Comparison of ENCODE assay signal across 8 cellular contexts in the genomic region with DNA sequence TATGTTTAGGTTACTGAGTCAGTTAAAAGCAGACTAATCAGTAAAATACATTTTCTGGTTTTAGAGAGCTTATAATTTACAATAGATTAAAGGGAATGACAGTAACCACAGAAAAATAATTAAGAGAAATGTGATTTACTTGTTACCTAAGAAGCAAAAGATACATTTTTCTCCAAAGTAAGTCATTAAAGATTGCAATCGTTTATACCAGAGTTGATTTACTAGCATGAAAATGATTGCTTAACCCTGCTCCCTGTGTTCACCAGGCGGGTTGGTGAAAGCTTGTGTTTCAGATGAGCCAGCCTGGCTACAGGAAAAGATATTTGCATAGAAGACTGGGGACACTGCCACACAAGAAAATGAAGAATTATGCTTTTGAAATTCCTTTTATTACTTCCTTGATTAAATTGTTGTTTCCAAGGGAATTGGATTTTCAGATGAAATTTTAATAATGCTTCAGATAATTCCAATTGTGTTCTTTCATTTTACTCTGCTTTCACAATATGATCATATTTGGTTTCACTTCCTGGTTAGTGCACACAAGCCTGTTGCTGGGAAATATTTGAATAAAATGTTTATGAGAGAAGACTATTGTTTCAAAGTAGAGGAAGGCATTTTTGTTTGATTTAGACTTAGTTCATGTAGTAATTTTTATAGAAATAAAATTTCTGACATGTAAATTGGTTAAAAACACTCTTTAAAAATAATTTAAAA. TPM values are rescaled to one million over a fixed set of nuclear protein-coding genes. Genes with fewer than 3 reads are reported as not detected.
DNase-seq lines count a peak whose midpoint lies in the region; ATAC-seq and TF ChIP-seq lines count a peak whose summit lies in the region.

No MANE protein-coding gene starts in this region.

- no peaks in the 10 kb centered on the region for H3K9me3 Mint-ChIP-seq in activated naive CD4-positive, alpha-beta T cell treated with anti-CD3 and anti-CD28 coated beads for 36 hours
- H3K9me3 Mint-ChIP-seq in brain: peaks cover 0 to 3% (median 0%) of the 10 kb centered on the region in 5 experiments

- H3K4me1 Mint-ChIP-seq in activated naive CD4-positive, alpha-beta T cell treated with anti-CD3 and anti-CD28 coated beads for 36 hours (ENCODE audit: low read depth): peaks cover 80% of the 10 kb centered on the region
- H3K4me1 Mint-ChIP-seq in brain: peaks cover 47% of the 10 kb centered on the region

- CTCF ChIA-PET in activated naive CD4-positive, alpha-beta T cell treated with anti-CD3 and anti-CD28 coated beads for 36 hours (lab: Charles Lee): interaction anchor here (1.0 kb wide), 1 partner anchor 211 kb away, joined by 3 read pairs; no protein-coding TSS in a partner anchor

- peak; percentile 45 for DNase-seq in activated naive CD4-positive, alpha-beta T cell treated with anti-CD3 and anti-CD28 coated beads for 36 hours
- DNase-seq in activated naive CD4-positive, alpha-beta T cell treated with Interleukin-2 at 50 U/mL for 16 hours: no peak
- DNase-seq in NCI-H2107 (lab: John Stamatoyannopoulos, UW): peak; percentile 75
- peak; percentile 54 for DNase-seq in myocyte (ENCODE audit: low read depth)
- DNase-seq in amygdala (lab: John Stamatoyannopoulos, UW): no peak
- no peak for DNase-seq in A172 (ENCODE audit: low spot score)

- no peak for TF ChIP-seq CTCF in brain (conservative IDR thresholded peaks at IDR 0.05)

- H3K36me3 Mint-ChIP-seq in activated naive CD4-positive, alpha-beta T cell treated with anti-CD3 and anti-CD28 coated beads for 36 hours (ENCODE audit: low read depth): peaks cover 43% of the 10 kb centered on the region
- peaks cover 20% of the 10 kb centered on the region for H3K36me3 Mint-ChIP-seq in brain

- peak overlapping the region; percentile 23 for H3K4me3 Mint-ChIP-seq in activated naive CD4-positive, alpha-beta T cell treated with anti-CD3 and anti-CD28 coated beads for 36 hours
- peak overlapping the region in 1 of 5 experiments; percentile 39 for H3K4me3 Mint-ChIP-seq in brain

- H3K27ac Mint-ChIP-seq in activated naive CD4-positive, alpha-beta T cell treated with anti-CD3 and anti-CD28 coated beads for 36 hours: peak overlapping the region; percentile 33
- H3K27ac Mint-ChIP-seq in brain: peak overlapping the region in 3 of 5 experiments; percentile 8 to 45 (median 39)

- ATAC-seq in HG02870 (IDR thresholded peaks at IDR 0.05; ENCODE audit: unreplicated experiment): peak; percentile 71

- no peaks in the 10 kb centered on the region for H3K27me3 Mint-ChIP-seq in activated naive CD4-positive, alpha-beta T cell treated with anti-CD3 and anti-CD28 coated beads for 36 hours (ENCODE audit: low read depth)
- H3K27me3 Mint-ChIP-seq in brain: no peaks in the 10 kb centered on the region

- intact Hi-C loops in activated naive CD4-positive, alpha-beta T cell treated with anti-CD3 and anti-CD28 coated beads for 36 hours (cut with micrococcal nuclease): no loop called here

RNA-seq across cellular contexts. Expression of a gene that starts 28.0 kb away (rescaled TPM):
- total RNA-seq in activated naive CD4-positive, alpha-beta T cell treated with anti-CD3 and anti-CD28 coated beads for 36 hours: 10 to 100 TPM; 18.0 to 20.4 TPM
- 7.0 TPM for polyA plus RNA-seq in brain (ENCODE audit: insufficient read depth, low read depth, low replicate concordance)
- total RNA-seq in myocyte: 11.6 and 14.8 TPM in 2 replicates
- 2.6 TPM for polyA plus RNA-seq in myocyte (2012)
- 1.4 and 3.9 TPM in 2 replicates for total RNA-seq in A172 (2014; rRNA removed; shearing (Covaris generic))

Comparison
In these comparisons a context has a peak if more than half of its experiments do, and no peak if none do; other contexts are left out.
1. DNase-seq: peak in activated naive CD4-positive, alpha-beta T cell treated with anti-CD3 and anti-CD28 coated beads for 36 hours (single experiment), NCI-H2107 (single experiment) and myocyte (single experiment); none in activated naive CD4-positive, alpha-beta T cell treated with Interleukin-2 at 50 U/mL for 16 hours (single experiment), amygdala (0 of 56) and A172 (single experiment).